Comparison of ENCODE assay signal across 3 cellular contexts in genomic region chr11:17014321-17014773, GRCh38.
TF ChIP-seq lines count a peak whose summit lies in the region.

PLEKHA7 (minus strand) TSS chr11:17014414; CDS start chr11:17014401, 13 bp downstream.

TF ChIP-seq in SK-N-SH, 30 proteins besides CTCF, POLR2A, EP300 and RAD21 (continued from another document):
- no peak for TF ChIP-seq IRF3 (IDR thresholded peaks at IDR 0.05; ENCODE audit: low read depth, low read length)
- no peak for TF ChIP-seq RCOR1 (IDR thresholded peaks at IDR 0.05; ENCODE audit: low read length)
- TF ChIP-seq FOSL2 (IDR thresholded peaks at IDR 0.05; ENCODE audit: borderline replicate concordance, low read depth), result no peak
- no peak for TF ChIP-seq NFIC (IDR thresholded peaks at IDR 0.05; ENCODE audit: borderline replicate concordance)
- no peak for TF ChIP-seq TAF1 (IDR thresholded peaks at IDR 0.05; ENCODE audit: borderline replicate concordance, low read depth, low read length)

TF ChIP-seq in SK-N-SH treated with all-trans-retinoic acid at 6 μM for 48 hours, 23 proteins besides CTCF, POLR2A, EP300 and RAD21:
- TF ChIP-seq CSRNP3 (CRISPR knock-in tag; IDR thresholded peaks at IDR 0.05) (no peak), ZNF565 (CRISPR knock-in tag; conservative IDR thresholded peaks at IDR 0.05; ENCODE audit: low read depth) (no peak), TSHZ2 (CRISPR knock-in tag; IDR thresholded peaks at IDR 0.05) (no peak), RARB (CRISPR knock-in tag; IDR thresholded peaks at IDR 0.05) (no peak), TOX (CRISPR knock-in tag; IDR thresholded peaks at IDR 0.05; ENCODE audit: borderline replicate concordance) (no peak), GLIS3 (CRISPR knock-in tag; IDR thresholded peaks at IDR 0.05) (no peak), PATZ1 (CRISPR knock-in tag; IDR thresholded peaks at IDR 0.05; ENCODE audit: borderline replicate concordance) (no peak), ISL1 (CRISPR knock-in tag; IDR thresholded peaks at IDR 0.05) (no peak), ZFP30 (CRISPR knock-in tag; IDR thresholded peaks at IDR 0.05) (no peak), SNAI2 (CRISPR knock-in tag; IDR thresholded peaks at IDR 0.05) (no peak), ZNF70 (CRISPR knock-in tag; IDR thresholded peaks at IDR 0.05) (no peak)

TF ChIP-seq in endothelial cell of umbilical vein, 7 proteins besides CTCF, POLR2A, EP300 and RAD21 (continued from another document):
- no peak for TF ChIP-seq MAX (IDR thresholded peaks at IDR 0.05; ENCODE audit: insufficient read depth, insufficient read length)
- no peak for TF ChIP-seq GATA2 (IDR thresholded peaks at IDR 0.05; ENCODE audit: insufficient read depth, insufficient read length, low read depth, low read length)
- TF ChIP-seq FOS (IDR thresholded peaks at IDR 0.05; ENCODE audit: borderline replicate concordance, insufficient read depth, low read length), result no peak
- no peak for TF ChIP-seq EZH2 (IDR thresholded peaks at IDR 0.05; ENCODE audit: borderline replicate concordance, low read depth, low read length, severe bottlenecking)
- no peak for TF ChIP-seq MYC (IDR thresholded peaks at IDR 0.05; ENCODE audit: low read depth, low read length)
